In the genomic region with DNA sequence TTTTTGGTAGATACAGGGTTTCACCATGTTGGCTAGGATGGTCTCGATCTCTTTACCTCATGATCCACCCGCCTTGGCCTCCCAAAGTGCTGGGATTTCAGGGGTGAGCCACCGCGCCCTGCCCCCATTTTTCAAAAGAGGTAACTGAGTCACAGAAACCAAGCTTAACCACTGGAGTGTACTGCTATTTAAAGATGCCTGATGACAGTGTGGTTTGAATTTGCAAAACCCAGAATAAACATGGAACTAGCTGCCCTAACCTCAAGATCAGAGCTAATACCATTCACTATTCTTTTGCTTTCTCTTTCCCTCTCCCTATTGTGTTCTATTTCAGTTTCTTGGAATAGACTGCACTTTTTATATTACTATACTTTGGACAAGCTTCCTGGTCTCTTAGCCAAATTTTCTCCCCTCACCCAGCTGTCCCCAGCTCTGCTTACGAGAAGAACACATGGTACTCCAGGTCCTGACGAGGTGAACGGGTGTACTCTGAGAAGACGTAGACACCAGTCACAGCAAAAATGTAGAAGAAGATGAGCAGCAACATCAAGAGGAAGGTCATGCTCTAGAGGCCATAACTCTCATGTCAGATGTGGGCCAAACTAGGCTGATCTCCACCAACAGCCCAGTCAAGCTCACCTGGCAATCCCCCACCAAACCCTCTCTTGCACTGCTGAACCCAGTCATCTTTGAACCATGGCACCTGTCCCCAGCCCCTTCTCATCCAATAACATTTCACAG, we compare ENCODE assay signal across 8 cellular contexts. TPM values are rescaled to one million over a fixed set of nuclear protein-coding genes. Genes with fewer than 3 reads are reported as not detected.
DNase-seq lines count a peak whose midpoint lies in the region; ATAC-seq, FAIRE-seq and TF ChIP-seq lines count a peak whose summit lies in the region.
"Not testable (repeated sequence)": the region's sequence is repeated elsewhere in the genome, so short reads cannot be mapped to it uniquely, and the experiment has no call there.
"Had no signal": no experiment of that assay in that cellular context is flagged by ENCODE, and none has a peak within 500 bp of the region (broad histone marks: within the 10 kb centered on the region; RNA-seq: fewer than 3 reads in every experiment).

No MANE protein-coding gene starts in this region.

- not testable (repeated sequence) for H3K27me3 Mint-ChIP-seq in activated T-helper 17 cell treated with anti-CD3 and anti-CD28 coated beads, Interleukin-2, amount 50 U/mL, for 72 hours; neural crest cell (ENCODE audit: low read depth)

- not testable (repeated sequence) for DNase-seq in GM19239 (ENCODE audit: insufficient read length, low spot score); neural crest cell (ENCODE audit: low read depth, low spot score)

- peak; percentile 28 for FAIRE-seq in GM19239 (lab: Jason Lieb, UNC)

- H3K4me3 Mint-ChIP-seq in activated T-helper 17 cell treated with anti-CD3 and anti-CD28 coated beads, Interleukin-2, amount 50 U/mL, for 72 hours; neural crest cell: not testable (repeated sequence)

- not testable (repeated sequence) for TF ChIP-seq CTCF in neural crest cell (conservative IDR thresholded peaks at IDR 0.05)

- not testable (repeated sequence) for H3K4me1 Mint-ChIP-seq in activated T-helper 17 cell treated with anti-CD3 and anti-CD28 coated beads, Interleukin-2, amount 50 U/mL, for 72 hours; neural crest cell

- ATAC-seq in GM18498 (IDR thresholded peaks at IDR 0.05; ENCODE audit: unreplicated experiment) (peak; percentile 43), GM21619 (IDR thresholded peaks at IDR 0.05; ENCODE audit: unreplicated experiment) (peak; percentile 69), HG02981 (IDR thresholded peaks at IDR 0.05; ENCODE audit: unreplicated experiment) (peak; percentile 72), HG03565 (IDR thresholded peaks at IDR 0.05; ENCODE audit: unreplicated experiment) (peak; percentile 61)
- ATAC-seq in activated T-helper 17 cell treated with anti-CD3 and anti-CD28 coated beads, Interleukin-2, amount 50 U/mL, for 72 hours (replicated peaks): peak; percentile 48

- H3K36me3 Mint-ChIP-seq in activated T-helper 17 cell treated with anti-CD3 and anti-CD28 coated beads, Interleukin-2, amount 50 U/mL, for 72 hours (ENCODE audit: low read depth); neural crest cell (ENCODE audit: low read depth): not testable (repeated sequence)

- H3K9me3 Mint-ChIP-seq in activated T-helper 17 cell treated with anti-CD3 and anti-CD28 coated beads, Interleukin-2, amount 50 U/mL, for 72 hours; neural crest cell: not testable (repeated sequence)

- not testable (repeated sequence) for H3K27ac Mint-ChIP-seq in activated T-helper 17 cell treated with anti-CD3 and anti-CD28 coated beads, Interleukin-2, amount 50 U/mL, for 72 hours
- H3K27ac Mint-ChIP-seq in neural crest cell (ENCODE audit: unreplicated experiment): peak overlapping the region; percentile 46

RNA-seq across cellular contexts. Expression of a gene that starts 10.0 kb away (rescaled TPM):
- total RNA-seq in activated T-helper 17 cell treated with anti-CD3 and anti-CD28 coated beads, Interleukin-2, amount 50 U/mL, for 72 hours: 1 to 10 TPM; 2.5 to 8.8 TPM
- total RNA-seq in neural crest cell: 2.7 and 2.8 TPM in 2 replicates

RNA-seq across cellular contexts. Expression of a gene that starts 20.0 kb away (rescaled TPM):
- total RNA-seq in activated T-helper 17 cell treated with anti-CD3 and anti-CD28 coated beads, Interleukin-2, amount 50 U/mL, for 72 hours: 1 to 10 TPM; 1.1 to 4.4 TPM
- 0.19 and 0.30 TPM in 2 replicates for total RNA-seq in neural crest cell

RNA-seq across cellular contexts. Expression of a gene that starts 44.8 kb away (rescaled TPM):
- under 1 TPM in 1 of 2 donors, not detected in 1; 0.32 TPM for total RNA-seq in activated T-helper 17 cell treated with anti-CD3 and anti-CD28 coated beads, Interleukin-2, amount 50 U/mL, for 72 hours
- total RNA-seq in neural crest cell: 1.9 and 4.5 TPM in 2 replicates
- total RNA-seq: T-cell had no signal

RNA-seq across cellular contexts. Expression of a gene that starts 48.6 kb away (rescaled TPM):
- 10 to 100 TPM; 20.2 to 43.6 TPM for total RNA-seq in activated T-helper 17 cell treated with anti-CD3 and anti-CD28 coated beads, Interleukin-2, amount 50 U/mL, for 72 hours
- 33.1 and 37.9 TPM in 2 replicates for total RNA-seq in neural crest cell

RNA-seq across cellular contexts. Expression of a gene that starts 55.0 kb away (rescaled TPM):
- total RNA-seq in activated T-helper 17 cell treated with anti-CD3 and anti-CD28 coated beads, Interleukin-2, amount 50 U/mL, for 72 hours: under 1 TPM in 1 of 2 donors, not detected in 1; 0.28 TPM
- total RNA-seq in neural crest cell: 4.9 and 5.3 TPM in 2 replicates
